8 cellular contexts compared by ENCODE assay signal in the genomic region with DNA sequence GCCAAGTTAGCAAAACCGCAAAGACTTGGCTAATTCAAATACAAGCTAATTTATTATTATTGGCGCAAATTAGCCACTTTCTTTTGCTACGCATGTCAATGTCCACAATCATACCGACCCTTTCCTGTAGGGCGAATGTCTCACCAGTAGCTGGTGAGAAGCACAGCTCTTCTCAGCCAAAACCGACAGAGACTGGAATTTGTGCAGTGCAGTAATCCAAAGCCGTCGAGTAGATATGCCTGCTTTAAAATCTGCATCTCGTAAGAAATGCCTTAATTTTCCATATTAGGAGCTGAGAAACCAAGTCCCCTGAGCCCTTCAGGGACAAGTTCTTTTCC. TPM values are rescaled to one million over a fixed set of nuclear protein-coding genes. Genes with fewer than 3 reads are reported as not detected.
DNase-seq lines count a peak whose midpoint lies in the region; ATAC-seq, FAIRE-seq and TF ChIP-seq lines count a peak whose summit lies in the region.

No MANE protein-coding gene starts in this region.

- H3K4me1 Mint-ChIP-seq in nephron: peaks cover 16% of the 10 kb centered on the region

- peak overlapping the region; percentile 99 to 100 (median 99) for H3K27ac Mint-ChIP-seq in nephron

- ATAC-seq in A549 (peak; percentile 49 to 62), HG03066 (IDR thresholded peaks at IDR 0.05; ENCODE audit: low read depth, unreplicated experiment) (peak; percentile 14), SK-N-SH treated with all-trans-retinoic acid at 6 μM for 48 hours (peak; percentile 57)

- no peak overlapping the region for H3K4me3 Mint-ChIP-seq in nephron

- WGBS in A549 (ENCODE audit: missing lambda C conversion rate): 9% methylated on average over 9 of the region's 9 CpGs

- peaks cover 23% of the 10 kb centered on the region for H3K4me1 ChIP-seq in A549

- peak overlapping the region; percentile 86 for H3K4me2 ChIP-seq in A549

- peak overlapping the region; percentile 53 for H3K4me3 ChIP-seq in A549
- peak overlapping the region; percentile 90 for H3K4me3 ChIP-seq in GM12865 (ENCODE audit: low read depth, low read length)

- TF ChIP-seq RAD21 in A549 (conservative IDR thresholded peaks at IDR 0.05 in 1 of 2, IDR thresholded peaks at IDR 0.05 in 1 of 2): no peak

- H3K9me3 ChIP-seq in A549: 0 out of 3 replicates have a peak, but pooled peaks cover 2% of the 10 kb centered on the region

- H3K9me3 Mint-ChIP-seq in nephron: no peaks in the 10 kb centered on the region

- H3K27ac ChIP-seq in A549 (peak overlapping the region; percentile 85 to 87), epithelial cell of prostate (peak overlapping the region; percentile 90)

- H3K27me3 Mint-ChIP-seq in nephron (ENCODE audit: low read depth): no peaks in the 10 kb centered on the region

- FAIRE-seq in A549 (lab: Jason Lieb, UNC): no peak

- no peak for TF ChIP-seq CTCF in A549 (IDR thresholded peaks at IDR 0.05)
- TF ChIP-seq CTCF in GM12865 (IDR thresholded peaks at IDR 0.05; ENCODE audit: insufficient read depth, low read depth, low read length, missing control alignments): no peak
- TF ChIP-seq CTCF in nephron (IDR thresholded peaks at IDR 0.05; ENCODE audit: unreplicated experiment in 3 of 3): peak in 1 of 3 experiments; percentile 11

- no peaks in the 10 kb centered on the region for H3K36me3 Mint-ChIP-seq in nephron (ENCODE audit: low read depth)

- no peak for TF ChIP-seq POLR2A in A549 (IDR thresholded peaks at IDR 0.05; ENCODE audit: low read length)

- POLR2A ChIA-PET in A549 (lab: Yijun Ruan, JAX): interaction anchor here (0.7 to 3.6 kb wide), 30 partner anchors 10 to 762 kb away, joined by 3 to 98 read pairs (median 4); a partner anchor contains a TSS

- CTCF ChIA-PET in A549 (lab: Yijun Ruan, JAX): interaction anchor here (0.6 to 3.8 kb wide), 41 partner anchors 9 to 588 kb away, joined by 3 to 25 read pairs (median 4); a partner anchor contains a TSS

- DNase-seq in A549 (ENCODE audit: low read depth in 1 of 2, low spot score in 1 of 2): peak in 1 of 2 experiments; percentile 68
- DNase-seq in GM12865 (ENCODE audit: low read depth): peak; percentile 66
- no peak for DNase-seq in epithelial cell of prostate (ENCODE audit: low read depth, low spot score)
- DNase-seq in NCI-H2081 treated with DMSO at 0.1 percent for 48 hours (lab: John Stamatoyannopoulos, UW): no peak
- DNase-seq in foreskin melanocyte: no peak

- no peak for TF ChIP-seq EP300 in A549 (IDR thresholded peaks at IDR 0.05)

TF ChIP-seq in A549, 52 proteins besides CTCF, POLR2A, EP300 and RAD21:
- TF ChIP-seq NFE2L2 (conservative IDR thresholded peaks at IDR 0.05; ENCODE audit: low read length): no peak
- no peak for TF ChIP-seq FOSL2 (IDR thresholded peaks at IDR 0.05)
- no peak for TF ChIP-seq FOSL2 (CRISPR knock-in tag; IDR thresholded peaks at IDR 0.05)
- no peak for TF ChIP-seq HEYL (CRISPR knock-in tag; IDR thresholded peaks at IDR 0.05)
- peak; percentile 81 for TF ChIP-seq RARB (CRISPR knock-in tag; IDR thresholded peaks at IDR 0.05)
- TF ChIP-seq RFX5 (IDR thresholded peaks at IDR 0.05): no peak
- no peak for TF ChIP-seq NR3C1 (IDR thresholded peaks at IDR 0.05)
- peak; percentile 54; the same call in 1 of the 2 replicates for TF ChIP-seq PHF8 (IDR thresholded peaks at IDR 0.05; ENCODE audit: borderline replicate concordance, low read depth)
- TF ChIP-seq, protein P1, sequence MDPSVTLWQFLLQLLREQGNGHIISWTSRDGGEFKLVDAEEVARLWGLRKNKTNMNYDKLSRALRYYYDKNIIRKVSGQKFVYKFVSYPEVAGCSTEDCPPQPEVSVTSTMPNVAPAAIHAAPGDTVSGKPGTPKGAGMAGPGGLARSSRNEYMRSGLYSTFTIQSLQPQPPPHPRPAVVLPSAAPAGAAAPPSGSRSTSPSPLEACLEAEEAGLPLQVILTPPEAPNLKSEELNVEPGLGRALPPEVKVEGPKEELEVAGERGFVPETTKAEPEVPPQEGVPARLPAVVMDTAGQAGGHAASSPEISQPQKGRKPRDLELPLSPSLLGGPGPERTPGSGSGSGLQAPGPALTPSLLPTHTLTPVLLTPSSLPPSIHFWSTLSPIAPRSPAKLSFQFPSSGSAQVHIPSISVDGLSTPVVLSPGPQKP (IDR thresholded peaks at IDR 0.05; ENCODE audit: low read depth, low read length): no peak
- TF ChIP-seq ZSCAN20 (CRISPR knock-in tag; IDR thresholded peaks at IDR 0.05): no peak
- TF ChIP-seq CBX8 (IDR thresholded peaks at IDR 0.05): no peak
- TF ChIP-seq MYC (IDR thresholded peaks at IDR 0.05; ENCODE audit: borderline replicate concordance, low read length): no peak
- no peak for TF ChIP-seq RCOR1 (IDR thresholded peaks at IDR 0.05; ENCODE audit: low read depth, low read length)
- TF ChIP-seq, protein P2, sequence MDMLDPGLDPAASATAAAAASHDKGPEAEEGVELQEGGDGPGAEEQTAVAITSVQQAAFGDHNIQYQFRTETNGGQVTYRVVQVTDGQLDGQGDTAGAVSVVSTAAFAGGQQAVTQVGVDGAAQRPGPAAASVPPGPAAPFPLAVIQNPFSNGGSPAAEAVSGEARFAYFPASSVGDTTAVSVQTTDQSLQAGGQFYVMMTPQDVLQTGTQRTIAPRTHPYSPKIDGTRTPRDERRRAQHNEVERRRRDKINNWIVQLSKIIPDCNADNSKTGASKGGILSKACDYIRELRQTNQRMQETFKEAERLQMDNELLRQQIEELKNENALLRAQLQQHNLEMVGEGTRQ (IDR thresholded peaks at IDR 0.05): no peak

TF ChIP-seq in SK-N-SH treated with all-trans-retinoic acid at 6 μM for 48 hours, 23 proteins besides CTCF, POLR2A, EP300 and RAD21:
- TF ChIP-seq, protein P3, sequence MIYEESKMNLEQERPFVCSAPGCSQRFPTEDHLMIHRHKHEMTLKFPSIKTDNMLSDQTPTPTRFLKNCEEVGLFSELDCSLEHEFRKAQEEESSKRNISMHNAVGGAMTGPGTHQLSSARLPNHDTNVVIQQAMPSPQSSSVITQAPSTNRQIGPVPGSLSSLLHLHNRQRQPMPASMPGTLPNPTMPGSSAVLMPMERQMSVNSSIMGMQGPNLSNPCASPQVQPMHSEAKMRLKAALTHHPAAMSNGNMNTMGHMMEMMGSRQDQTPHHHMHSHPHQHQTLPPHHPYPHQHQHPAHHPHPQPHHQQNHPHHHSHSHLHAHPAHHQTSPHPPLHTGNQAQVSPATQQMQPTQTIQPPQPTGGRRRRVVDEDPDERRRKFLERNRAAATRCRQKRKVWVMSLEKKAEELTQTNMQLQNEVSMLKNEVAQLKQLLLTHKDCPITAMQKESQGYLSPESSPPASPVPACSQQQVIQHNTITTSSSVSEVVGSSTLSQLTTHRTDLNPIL (CRISPR knock-in tag; IDR thresholded peaks at IDR 0.05; ENCODE audit: low read depth): no peak
- TF ChIP-seq RARB (CRISPR knock-in tag; IDR thresholded peaks at IDR 0.05) (no peak), TCF4 (CRISPR knock-in tag; IDR thresholded peaks at IDR 0.05; ENCODE audit: borderline replicate concordance) (no peak)

RNA-seq across cellular contexts. Expression of a gene that starts 0.6 kb away (rescaled TPM):
- polyA plus RNA-seq in A549 (2011; rRNA removed): 4.8 and 7.0 TPM in 2 replicates
- 0.75 and 1.00 TPM in 2 replicates for polyA plus RNA-seq in A549 (2012; cell fraction: cytosol; rRNA removed)
- polyA plus RNA-seq in A549 (2012; cell fraction: nucleus; rRNA removed): 1.2 TPM in 2 replicates
- 4.7 to 4.9 TPM (median 4.7 TPM) in 3 replicates for polyA plus RNA-seq in A549 (2017; fragmentation: RNase III; extraction: RNeasy Plus Mini Kit Qiagen cat#74134 plus additional on column Dnase treatment)
- polyA minus RNA-seq in A549 (2011; rRNA and poly(A)+ RNA removed): 7.3 and 9.6 TPM in 2 replicates

RNA-seq across cellular contexts. Expression of a gene that starts 21.0 kb away (rescaled TPM):
- polyA plus RNA-seq in A549 (2011; rRNA removed) (210 and 236 TPM in 2 replicates), A549 (2017; fragmentation: RNase III; extraction: RNeasy Plus Mini Kit Qiagen cat#74134 plus additional on column Dnase treatment) (177 to 200 TPM (median 196 TPM) in 3 replicates)
- 64.7 and 64.8 TPM in 2 replicates for polyA plus RNA-seq in A549 (2012; cell fraction: cytosol; rRNA removed)
- polyA plus RNA-seq in A549 (2012; cell fraction: nucleus; rRNA removed): 60.0 and 64.6 TPM in 2 replicates
- polyA minus RNA-seq in A549 (2011; rRNA and poly(A)+ RNA removed): 117 TPM in 2 replicates
